In the genomic region with DNA sequence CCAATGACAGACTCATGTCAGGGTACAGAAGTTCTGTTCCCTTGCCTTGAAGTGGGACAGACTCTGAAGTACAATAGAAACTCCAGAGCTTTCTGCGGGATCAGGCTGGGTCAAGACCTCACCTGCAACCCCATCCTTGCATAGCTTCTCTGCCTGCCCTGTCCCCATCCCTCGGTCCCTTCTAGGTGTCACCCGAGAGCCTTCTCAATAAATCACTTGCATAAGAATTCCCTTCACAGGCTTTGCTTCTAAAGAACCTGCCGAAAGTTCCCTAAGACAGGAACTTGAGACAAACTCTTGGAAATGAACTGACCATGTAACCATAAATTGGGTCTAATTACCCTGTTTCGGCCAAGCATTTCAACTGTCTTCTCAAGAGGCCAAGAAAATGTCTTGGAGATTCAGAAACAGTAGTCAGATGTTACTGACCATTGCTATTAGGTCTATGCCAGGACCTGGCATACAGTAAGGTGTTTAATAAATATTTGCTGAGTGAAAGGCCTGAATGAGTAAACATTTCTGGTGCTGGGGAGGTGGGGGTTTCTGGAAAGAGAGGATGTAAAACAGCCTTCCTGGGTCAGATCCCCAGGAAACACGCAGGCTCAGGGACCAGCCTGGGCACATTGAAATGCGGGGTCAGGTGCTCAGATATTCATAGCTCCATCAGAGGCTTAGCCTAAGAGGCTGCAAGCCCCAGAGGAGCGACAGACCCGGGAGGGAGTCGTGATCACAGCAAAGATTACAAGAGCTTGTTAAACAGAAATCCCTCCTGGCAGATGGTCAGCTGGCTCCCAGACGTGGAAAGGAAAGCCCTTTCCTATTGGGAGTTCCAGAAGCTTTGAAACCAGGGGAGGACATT, we compare ENCODE assay signal across 22 cellular contexts.
A peak's percentile ranks its signal among the peaks of the same experiment; 100 is the strongest.
DNase-seq lines count a peak whose midpoint lies in the region; ATAC-seq and TF ChIP-seq lines count a peak whose summit lies in the region.
"Had no signal": no experiment of that assay in that cellular context is flagged by ENCODE, and none has a peak within 500 bp of the region (broad histone marks: within the 10 kb centered on the region; RNA-seq: fewer than 3 reads in every experiment).

No MANE protein-coding gene starts in this region.

- BruUV-seq in PC-3 (replicated peaks; lab: Mats Ljungman, UMichigan): no TSS peak

- POLR2A ChIA-PET in PC-3 (lab: Charles Lee; ENCODE audit: unreplicated experiment): interaction anchor here (0.6 kb wide), 1 partner anchor 54 kb away, joined by 6 read pairs; no protein-coding TSS in a partner anchor

- H3K36me3 ChIP-seq in PC-3 (ENCODE audit: low read depth, low read length): no peaks in the 10 kb centered on the region
- H3K36me3 ChIP-seq: heart left ventricle, pancreas, stomach had no signal

- H3K79me2 ChIP-seq in PC-3 (ENCODE audit: low read length): no peaks in the 10 kb centered on the region

- no peaks in the 10 kb centered on the region for H3K9me2 ChIP-seq in PC-3 (replicated peaks; ENCODE audit: low read length)

- H3K4me3 ChIP-seq in PC-3 (ENCODE audit: low read length): no peak overlapping the region
- H3K4me3 ChIP-seq: heart left ventricle, pancreas, stomach had no signal

- no peak for TF ChIP-seq CTCF in PC-3 (conservative IDR thresholded peaks at IDR 0.05; ENCODE audit: low read depth, low read length)

- H3K4me1 ChIP-seq in PC-3 (ENCODE audit: insufficient read depth, low read length): peaks cover 13% of the 10 kb centered on the region; the same call in 1 of the 2 replicates
- H3K4me1 ChIP-seq: heart left ventricle, pancreas had no signal

- H4K20me1 ChIP-seq in PC-3 (ENCODE audit: low read length): no peaks in the 10 kb centered on the region

- ATAC-seq in PC-3 (peak; percentile 56), left lobe of liver (peak; percentile 42), GM19455 (IDR thresholded peaks at IDR 0.05; ENCODE audit: unreplicated experiment) (no peak), GM18907 (IDR thresholded peaks at IDR 0.05; ENCODE audit: unreplicated experiment) (no peak), left colon (no peak)
- ATAC-seq: effector memory CD8-positive, alpha-beta T cell; heart left ventricle; pancreas had no signal

- H3K27me3 ChIP-seq in PC-3 (ENCODE audit: low read length): peaks cover 11% of the 10 kb centered on the region
- H3K27me3 ChIP-seq: pancreas had no signal

- H3K9ac ChIP-seq in PC-3 (ENCODE audit: low read length): no peak overlapping the region

- CTCF ChIA-PET in PC-3 (lab: Charles Lee): no interaction called here

- no peak overlapping the region for H3K27ac ChIP-seq in PC-3 (ENCODE audit: low read length)
- H3K27ac ChIP-seq: heart left ventricle, pancreas, stomach had no signal

- no peaks in the 10 kb centered on the region for H3K9me3 ChIP-seq in PC-3 (ENCODE audit: low read length)
- H3K9me3 ChIP-seq: heart left ventricle, pancreas had no signal

- intact Hi-C loops in PC-3 (cut with micrococcal nuclease): loop anchor here (2.0 kb wide), 1 partner anchor 69 kb away; no protein-coding TSS in a partner anchor
- intact Hi-C loops in left colon (cut with DNase I, micrococcal nuclease): no loop called here

- DNase-seq in DMS 273 treated with DMSO at 0.1 percent for 48 hours (lab: John Stamatoyannopoulos, UW) (peak; percentile 50), NCI-H2171 (lab: John Stamatoyannopoulos, UW) (peak; percentile 65), PC-3 (peak; percentile 48), left lobe of liver (ENCODE audit: low spot score) (no peak), COLO668 (lab: John Stamatoyannopoulos, UW; ENCODE audit: unreplicated experiment) (no peak), left colon (no peak)
- DNase-seq: activated CD4-positive, alpha-beta memory T cell treated with anti-CD3 and anti-CD28 coated beads for 36 hours; activated naive CD4-positive, alpha-beta T cell treated with anti-CD3 and anti-CD28 coated beads, Interleukin-2, amount 10 ng/mL, durations not matched to agents 7 days and 5 days; activated T-cell treated with anti-CD3 and anti-CD28 coated beads, Interleukin-2, amount 50 U/mL, for 1 hour; CD4-positive, alpha-beta memory T cell; effector memory CD8-positive, alpha-beta T cell; heart left ventricle; mammary epithelial cell; naive B cell; NCI-H1930; NK-92 treated with Interleukin-12 subunit alpha and Interleukin-12 subunit beta, amount 100 ng/mL, for 24 hours; pancreas; stimulated activated CD4-positive, alpha-beta T cell treated with anti-CD3 and anti-CD28 coated beads, Interleukin-1b, Interleukin-23, amount 100 ng/mL, for 48 hours; stomach; T-helper 1 cell had no signal

- H3K4me2 ChIP-seq in PC-3 (ENCODE audit: low read length): peak overlapping the region; percentile 8

- H3F3A ChIP-seq in PC-3 (ENCODE audit: low read length, unreplicated experiment): no peaks in the 10 kb centered on the region

- no peak overlapping the region for H2AFZ ChIP-seq in PC-3 (ENCODE audit: low read length)

Comparison
In these comparisons a context has a peak if more than half of its experiments do, and no peak if none do; other contexts are left out.
1. DNase-seq: peak in DMS 273 treated with DMSO at 0.1 percent for 48 hours (single experiment), NCI-H2171 (single experiment) and PC-3 (single experiment); none in left lobe of liver (single experiment), COLO668 (single experiment) and left colon (0 of 2).
2. ATAC-seq: peak in PC-3 (single experiment) and left lobe of liver (single experiment); none in GM19455 (single experiment), GM18907 (single experiment) and left colon (single experiment).